Comparison of ENCODE assay signal across 8 cellular contexts in the genomic region with DNA sequence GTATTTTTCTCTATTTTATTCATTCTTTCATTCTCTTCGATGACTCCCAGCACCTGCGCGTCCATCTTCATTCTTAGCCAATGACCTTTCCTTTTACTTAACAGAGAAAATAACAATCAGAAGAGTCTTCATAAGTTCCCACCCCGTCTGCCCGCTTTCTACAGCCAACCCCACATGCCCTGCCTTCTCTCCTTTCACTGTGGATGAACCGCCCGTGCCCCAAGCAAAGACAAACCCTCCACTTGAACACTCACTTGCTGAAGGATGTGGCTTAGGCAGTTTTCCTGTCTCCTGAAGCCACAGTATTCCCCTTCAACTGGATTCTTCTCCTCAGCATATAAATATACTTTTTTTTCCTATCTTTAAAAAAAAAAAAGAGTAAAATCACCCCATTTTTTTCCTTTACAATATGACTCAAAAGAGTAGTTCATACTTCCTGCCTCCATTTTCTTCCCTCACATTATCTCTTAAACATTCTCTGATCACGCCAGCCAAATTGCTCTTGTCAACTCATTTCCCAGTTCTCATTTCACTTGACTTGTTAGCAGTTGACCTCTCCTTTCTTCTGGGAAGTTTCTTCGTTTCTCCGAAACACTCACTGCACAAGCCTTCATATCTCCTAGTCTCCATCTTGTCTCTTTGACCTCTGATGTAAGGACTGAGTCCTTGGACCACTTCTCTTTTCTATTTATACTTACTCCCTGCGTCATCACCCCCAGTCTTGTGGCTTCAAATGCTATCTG. TPM values are rescaled to one million over a fixed set of nuclear protein-coding genes. Genes with fewer than 3 reads are reported as not detected.
DNase-seq lines count a peak whose midpoint lies in the region; ATAC-seq and TF ChIP-seq lines count a peak whose summit lies in the region.

No MANE protein-coding gene starts in this region.

- ATAC-seq in GM21360 (IDR thresholded peaks at IDR 0.05; ENCODE audit: unreplicated experiment) (peak; percentile 85), HG03442 (IDR thresholded peaks at IDR 0.05; ENCODE audit: unreplicated experiment) (peak; percentile 92), foreskin keratinocyte (no peak)

- 95 to 96% methylated on average over 11 of the region's 11 CpGs for WGBS in GM23248 (ENCODE audit: low coverage in 1 of 2, low lambda C conversion rate in 2 of 2, missing lambda C conversion rate in 2 of 2), 2 experiments

- H3K4me1 ChIP-seq in foreskin keratinocyte (no peaks in the 10 kb centered on the region), GM23248 (ENCODE audit: insufficient read depth) (peaks cover 16% of the 10 kb centered on the region)

- H3K27ac ChIP-seq in foreskin keratinocyte (no peak overlapping the region), GM23248 (no peak overlapping the region)

- H3K27me3 ChIP-seq in foreskin keratinocyte (no peaks in the 10 kb centered on the region), GM23248 (replicated peaks; ENCODE audit: insufficient read depth) (no peaks in the 10 kb centered on the region)

- H3K4me2 ChIP-seq in GM23248 (ENCODE audit: unreplicated experiment), result no peak overlapping the region

- no peaks in the 10 kb centered on the region for H3K9me2 ChIP-seq in GM23248 (ENCODE audit: insufficient read depth)

- in situ Hi-C loops in GM23248 (cut with MboI), result no loop called here

- no peak overlapping the region for H2AFZ ChIP-seq in GM23248

- H3K4me3 ChIP-seq in GM23248, result no peak overlapping the region

- H3F3A ChIP-seq in GM23248 (ENCODE audit: insufficient read depth), result peaks cover 12% of the 10 kb centered on the region; the same call in 1 of the 2 replicates

- H4K20me1 ChIP-seq in GM23248 (ENCODE audit: insufficient read depth), result no peaks in the 10 kb centered on the region

- no peak for TF ChIP-seq CTCF in foreskin keratinocyte (conservative IDR thresholded peaks at IDR 0.05)

- DNase-seq in GF-D8 (lab: John Stamatoyannopoulos, UW) (peak; percentile 43), globus pallidus (ENCODE audit: low spot score) (peak; percentile 37), foreskin keratinocyte (no peak), DMS153 treated with DMSO at 0.1 percent for 48 hours (lab: John Stamatoyannopoulos, UW; ENCODE audit: unreplicated experiment) (no peak), GM23248 (no peak), COLO668 (lab: John Stamatoyannopoulos, UW; ENCODE audit: unreplicated experiment) (no peak)

- no peaks in the 10 kb centered on the region for H3K36me3 ChIP-seq in GM23248 (ENCODE audit: low read depth)

- H3K9me3 ChIP-seq in GM23248 (ENCODE audit: low read depth), result no peaks in the 10 kb centered on the region

- no peaks in the 10 kb centered on the region for H3K79me2 ChIP-seq in GM23248 (ENCODE audit: insufficient read depth)

- no peak overlapping the region for H3K9ac ChIP-seq in GM23248

RNA-seq across cellular contexts. Expression of a gene that starts 11.1 kb away (rescaled TPM):
- 0.21 and 0.44 TPM in 2 replicates for total RNA-seq in foreskin keratinocyte
- 0.18 and 0.28 TPM in 2 replicates for polyA plus RNA-seq in foreskin keratinocyte
- 0.54 and 5.9 TPM in 2 replicates for total RNA-seq in GM23248 (2014; rRNA removed; shearing (Covaris generic))
- polyA plus RNA-seq in GM23248 (2016; fragmentation: Nextera tagmentation; extraction: Ambion mirVana), result 1.6 and 2.1 TPM in 2 replicates

RNA-seq across cellular contexts. Expression of a gene that starts 27.5 kb away (rescaled TPM):
- 16.5 and 24.7 TPM in 2 replicates for total RNA-seq in foreskin keratinocyte
- polyA plus RNA-seq in foreskin keratinocyte (13.7 and 18.0 TPM in 2 replicates), GM23248 (2016; fragmentation: Nextera tagmentation; extraction: Ambion mirVana) (64.2 and 66.2 TPM in 2 replicates)
- 52.6 and 55.3 TPM in 2 replicates for total RNA-seq in GM23248 (2014; rRNA removed; shearing (Covaris generic))

Comparison
In these comparisons a context has a peak if more than half of its experiments do, and no peak if none do; other contexts are left out.
1. DNase-seq: peak in GF-D8 (single experiment) and globus pallidus (single experiment); none in foreskin keratinocyte (0 of 2), DMS153 treated with DMSO at 0.1 percent for 48 hours (single experiment), GM23248 (single experiment) and COLO668 (single experiment).